8 cellular contexts compared by ENCODE assay signal in the genomic region with DNA sequence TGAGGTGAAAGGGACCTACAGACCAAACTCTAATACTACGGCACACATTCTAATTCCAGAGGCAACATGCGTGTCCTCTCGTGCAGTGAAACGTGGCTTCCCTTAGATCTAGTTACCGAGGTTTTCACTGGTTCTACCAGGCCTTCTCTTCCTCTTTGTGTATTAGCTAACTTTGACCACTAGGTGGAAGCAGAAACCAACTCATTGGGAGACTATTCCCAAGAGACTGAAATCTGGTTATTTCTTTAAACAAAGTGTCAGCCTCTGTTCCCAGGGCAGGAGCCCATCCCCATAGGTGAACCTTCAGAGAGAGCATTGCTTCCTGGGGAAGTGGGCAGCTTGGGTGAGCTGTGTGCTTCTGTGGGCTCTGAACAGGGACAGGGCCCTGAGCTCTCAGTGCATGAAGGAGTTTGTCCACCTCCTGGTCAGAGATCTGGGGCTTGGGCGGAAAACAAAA. TPM values are rescaled to one million over a fixed set of nuclear protein-coding genes. Genes with fewer than 3 reads are reported as not detected.
DNase-seq lines count a peak whose midpoint lies in the region; ATAC-seq and TF ChIP-seq lines count a peak whose summit lies in the region.

No MANE protein-coding gene starts in this region.

- TF ChIP-seq CTCF in osteocyte (IDR thresholded peaks at IDR 0.05) = peak; percentile 86

- CTCF ChIA-PET in activated CD8-positive, alpha-beta T cell treated with anti-CD3 and anti-CD28 coated beads, Interleukin-2, amount 10 ng/mL, durations not matched to agents 7 days and 5 days (lab: Charles Lee) = interaction anchor here (0.7 to 2.0 kb wide), 11 partner anchors 10 to 692 kb away, joined by 3 to 16 read pairs (median 4); partner anchors contain the start of gene DHRS7C

- H3K27me3 Mint-ChIP-seq in activated CD8-positive, alpha-beta T cell treated with anti-CD3 and anti-CD28 coated beads, Interleukin-2, amount 10 ng/mL, durations not matched to agents 7 days and 5 days (ENCODE audit: low read depth) = no peaks in the 10 kb centered on the region
- H3K27me3 Mint-ChIP-seq in osteocyte (ENCODE audit: unreplicated experiment) = peaks cover 3% of the 10 kb centered on the region

- DNase-seq in NCI-H2107 treated with DMSO at 0.1 percent for 48 hours (lab: John Stamatoyannopoulos, UW; ENCODE audit: unreplicated experiment) (peak; percentile 17), NCI-H2107 (lab: John Stamatoyannopoulos, UW) (no peak), NCI-H2227 treated with DMSO at 0.1 percent for 48 hours (lab: John Stamatoyannopoulos, UW) (peak; percentile 14), germinal center (ENCODE audit: low spot score) (peak; percentile 64), osteocyte (ENCODE audit: extremely low spot score, unreplicated experiment) (no peak), activated gamma-delta T cell treated with Interleukin-2 at 50 U/mL for 16 hours (no peak)
- DNase-seq in activated CD8-positive, alpha-beta T cell treated with anti-CD3 and anti-CD28 coated beads, Interleukin-2, amount 10 ng/mL, durations not matched to agents 7 days and 5 days = peak; percentile 26

- no peak overlapping the region for H3K27ac Mint-ChIP-seq in activated CD8-positive, alpha-beta T cell treated with anti-CD3 and anti-CD28 coated beads, Interleukin-2, amount 10 ng/mL, durations not matched to agents 7 days and 5 days
- H3K27ac Mint-ChIP-seq in osteocyte (ENCODE audit: unreplicated experiment) = no peak overlapping the region

- H3K4me3 Mint-ChIP-seq in activated CD8-positive, alpha-beta T cell treated with anti-CD3 and anti-CD28 coated beads, Interleukin-2, amount 10 ng/mL, durations not matched to agents 7 days and 5 days = no peak overlapping the region
- no peak overlapping the region for H3K4me3 Mint-ChIP-seq in osteocyte (ENCODE audit: unreplicated experiment)

- no peaks in the 10 kb centered on the region for H3K4me1 Mint-ChIP-seq in activated CD8-positive, alpha-beta T cell treated with anti-CD3 and anti-CD28 coated beads, Interleukin-2, amount 10 ng/mL, durations not matched to agents 7 days and 5 days (ENCODE audit: low read depth)
- peaks cover 12% of the 10 kb centered on the region for H3K4me1 Mint-ChIP-seq in osteocyte (ENCODE audit: unreplicated experiment)

- peak; percentile 51 for ATAC-seq in HG02610 (IDR thresholded peaks at IDR 0.05; ENCODE audit: unreplicated experiment)
- ATAC-seq in activated CD8-positive, alpha-beta T cell treated with anti-CD3 and anti-CD28 coated beads, Interleukin-2, amount 10 ng/mL, durations not matched to agents 7 days and 5 days = peak; percentile 77

- no peaks in the 10 kb centered on the region for H3K9me3 Mint-ChIP-seq in activated CD8-positive, alpha-beta T cell treated with anti-CD3 and anti-CD28 coated beads, Interleukin-2, amount 10 ng/mL, durations not matched to agents 7 days and 5 days (ENCODE audit: insufficient read depth)
- H3K9me3 Mint-ChIP-seq in osteocyte (ENCODE audit: unreplicated experiment) = no peaks in the 10 kb centered on the region

- no peaks in the 10 kb centered on the region for H3K36me3 Mint-ChIP-seq in activated CD8-positive, alpha-beta T cell treated with anti-CD3 and anti-CD28 coated beads, Interleukin-2, amount 10 ng/mL, durations not matched to agents 7 days and 5 days (ENCODE audit: low read depth)
- H3K36me3 Mint-ChIP-seq in osteocyte (ENCODE audit: unreplicated experiment) = no peaks in the 10 kb centered on the region

- POLR2A ChIA-PET in activated CD8-positive, alpha-beta T cell treated with anti-CD3 and anti-CD28 coated beads, Interleukin-2, amount 10 ng/mL, durations not matched to agents 7 days and 5 days (lab: Charles Lee) = no interaction called here

RNA-seq across cellular contexts. Expression of gene RCVRN, which starts 19.7 kb away (rescaled TPM):
- not detected for total RNA-seq in activated CD8-positive, alpha-beta T cell treated with anti-CD3 and anti-CD28 coated beads, Interleukin-2, amount 10 ng/mL, durations not matched to agents 7 days and 5 days
- total RNA-seq in osteocyte = 0.34 TPM in 1 of 2 replicates, not detected in the other

Comparison
In these comparisons a context has a peak if more than half of its experiments do, and no peak if none do; other contexts are left out.
1. DNase-seq: peak in NCI-H2107 treated with DMSO at 0.1 percent for 48 hours (single experiment), NCI-H2227 treated with DMSO at 0.1 percent for 48 hours (single experiment), activated CD8-positive, alpha-beta T cell treated with anti-CD3 and anti-CD28 coated beads, Interleukin-2, amount 10 ng/mL, durations not matched to agents 7 days and 5 days (single experiment) and germinal center (single experiment); none in NCI-H2107 (single experiment), osteocyte (single experiment) and activated gamma-delta T cell treated with Interleukin-2 at 50 U/mL for 16 hours (single experiment).